Comparison of ENCODE assay signal across 1 cellular context in the genomic region with DNA sequence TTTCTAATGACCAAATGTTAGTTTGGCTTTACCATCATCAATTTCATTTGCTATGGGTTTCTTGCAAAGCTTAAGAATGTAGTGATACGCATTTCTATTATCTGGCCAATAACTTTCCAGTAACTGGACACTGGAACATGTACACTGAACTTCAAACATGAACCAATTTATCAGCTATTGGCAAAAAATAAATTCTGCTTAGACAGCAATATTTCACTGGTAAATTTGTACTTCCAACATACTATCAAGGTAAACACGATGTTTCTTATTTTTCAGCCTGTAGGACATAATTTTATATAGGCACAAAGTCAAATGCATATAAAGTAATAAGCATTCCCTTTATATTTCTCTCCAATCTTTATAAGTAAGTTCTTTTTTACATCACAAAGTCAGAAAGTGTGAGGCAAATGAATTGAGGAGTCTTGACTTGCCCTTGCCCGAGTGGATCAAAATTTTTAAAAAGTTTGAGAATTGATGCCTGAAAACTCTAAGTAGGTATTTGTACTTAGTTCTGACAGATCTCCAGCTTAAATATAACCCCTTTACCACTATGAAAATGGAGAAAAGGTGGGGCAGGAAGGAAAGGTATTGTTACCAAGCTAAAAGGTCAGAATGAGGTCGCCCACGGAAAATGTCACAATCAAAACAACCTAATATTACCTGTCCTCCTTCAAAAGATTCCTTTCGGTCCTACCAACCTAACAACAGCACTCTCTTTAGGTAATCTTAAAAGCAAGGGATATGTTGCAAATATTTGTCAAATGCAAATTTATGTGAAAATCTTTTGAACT.
TF ChIP-seq lines count a peak whose summit lies in the region.

No MANE protein-coding gene starts in this region.

TF ChIP-seq in WTC11, 78 proteins besides CTCF, POLR2A, EP300 and RAD21 (continued from another document):
- TF ChIP-seq, protein P1, sequence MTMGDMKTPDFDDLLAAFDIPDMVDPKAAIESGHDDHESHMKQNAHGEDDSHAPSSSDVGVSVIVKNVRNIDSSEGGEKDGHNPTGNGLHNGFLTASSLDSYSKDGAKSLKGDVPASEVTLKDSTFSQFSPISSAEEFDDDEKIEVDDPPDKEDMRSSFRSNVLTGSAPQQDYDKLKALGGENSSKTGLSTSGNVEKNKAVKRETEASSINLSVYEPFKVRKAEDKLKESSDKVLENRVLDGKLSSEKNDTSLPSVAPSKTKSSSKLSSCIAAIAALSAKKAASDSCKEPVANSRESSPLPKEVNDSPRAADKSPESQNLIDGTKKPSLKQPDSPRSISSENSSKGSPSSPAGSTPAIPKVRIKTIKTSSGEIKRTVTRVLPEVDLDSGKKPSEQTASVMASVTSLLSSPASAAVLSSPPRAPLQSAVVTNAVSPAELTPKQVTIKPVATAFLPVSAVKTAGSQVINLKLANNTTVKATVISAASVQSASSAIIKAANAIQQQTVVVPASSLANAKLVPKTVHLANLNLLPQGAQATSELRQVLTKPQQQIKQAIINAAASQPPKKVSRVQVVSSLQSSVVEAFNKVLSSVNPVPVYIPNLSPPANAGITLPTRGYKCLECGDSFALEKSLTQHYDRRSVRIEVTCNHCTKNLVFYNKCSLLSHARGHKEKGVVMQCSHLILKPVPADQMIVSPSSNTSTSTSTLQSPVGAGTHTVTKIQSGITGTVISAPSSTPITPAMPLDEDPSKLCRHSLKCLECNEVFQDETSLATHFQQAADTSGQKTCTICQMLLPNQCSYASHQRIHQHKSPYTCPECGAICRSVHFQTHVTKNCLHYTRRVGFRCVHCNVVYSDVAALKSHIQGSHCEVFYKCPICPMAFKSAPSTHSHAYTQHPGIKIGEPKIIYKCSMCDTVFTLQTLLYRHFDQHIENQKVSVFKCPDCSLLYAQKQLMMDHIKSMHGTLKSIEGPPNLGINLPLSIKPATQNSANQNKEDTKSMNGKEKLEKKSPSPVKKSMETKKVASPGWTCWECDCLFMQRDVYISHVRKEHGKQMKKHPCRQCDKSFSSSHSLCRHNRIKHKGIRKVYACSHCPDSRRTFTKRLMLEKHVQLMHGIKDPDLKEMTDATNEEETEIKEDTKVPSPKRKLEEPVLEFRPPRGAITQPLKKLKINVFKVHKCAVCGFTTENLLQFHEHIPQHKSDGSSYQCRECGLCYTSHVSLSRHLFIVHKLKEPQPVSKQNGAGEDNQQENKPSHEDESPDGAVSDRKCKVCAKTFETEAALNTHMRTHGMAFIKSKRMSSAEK (CRISPR knock-in tag; IDR thresholded peaks at IDR 0.05; ENCODE audit: borderline replicate concordance) = no peak
- TF ChIP-seq, protein P2, sequence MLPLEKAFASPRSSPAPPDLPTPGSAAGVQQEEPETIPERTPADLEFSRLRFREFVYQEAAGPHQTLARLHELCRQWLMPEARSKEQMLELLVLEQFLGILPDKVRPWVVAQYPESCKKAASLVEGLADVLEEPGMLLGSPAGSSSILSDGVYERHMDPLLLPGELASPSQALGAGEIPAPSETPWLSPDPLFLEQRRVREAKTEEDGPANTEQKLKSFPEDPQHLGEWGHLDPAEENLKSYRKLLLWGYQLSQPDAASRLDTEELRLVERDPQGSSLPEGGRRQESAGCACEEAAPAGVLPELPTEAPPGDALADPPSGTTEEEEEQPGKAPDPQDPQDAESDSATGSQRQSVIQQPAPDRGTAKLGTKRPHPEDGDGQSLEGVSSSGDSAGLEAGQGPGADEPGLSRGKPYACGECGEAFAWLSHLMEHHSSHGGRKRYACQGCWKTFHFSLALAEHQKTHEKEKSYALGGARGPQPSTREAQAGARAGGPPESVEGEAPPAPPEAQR (CRISPR knock-in tag; IDR thresholded peaks at IDR 0.05) = no peak
- TF ChIP-seq, protein P3, sequence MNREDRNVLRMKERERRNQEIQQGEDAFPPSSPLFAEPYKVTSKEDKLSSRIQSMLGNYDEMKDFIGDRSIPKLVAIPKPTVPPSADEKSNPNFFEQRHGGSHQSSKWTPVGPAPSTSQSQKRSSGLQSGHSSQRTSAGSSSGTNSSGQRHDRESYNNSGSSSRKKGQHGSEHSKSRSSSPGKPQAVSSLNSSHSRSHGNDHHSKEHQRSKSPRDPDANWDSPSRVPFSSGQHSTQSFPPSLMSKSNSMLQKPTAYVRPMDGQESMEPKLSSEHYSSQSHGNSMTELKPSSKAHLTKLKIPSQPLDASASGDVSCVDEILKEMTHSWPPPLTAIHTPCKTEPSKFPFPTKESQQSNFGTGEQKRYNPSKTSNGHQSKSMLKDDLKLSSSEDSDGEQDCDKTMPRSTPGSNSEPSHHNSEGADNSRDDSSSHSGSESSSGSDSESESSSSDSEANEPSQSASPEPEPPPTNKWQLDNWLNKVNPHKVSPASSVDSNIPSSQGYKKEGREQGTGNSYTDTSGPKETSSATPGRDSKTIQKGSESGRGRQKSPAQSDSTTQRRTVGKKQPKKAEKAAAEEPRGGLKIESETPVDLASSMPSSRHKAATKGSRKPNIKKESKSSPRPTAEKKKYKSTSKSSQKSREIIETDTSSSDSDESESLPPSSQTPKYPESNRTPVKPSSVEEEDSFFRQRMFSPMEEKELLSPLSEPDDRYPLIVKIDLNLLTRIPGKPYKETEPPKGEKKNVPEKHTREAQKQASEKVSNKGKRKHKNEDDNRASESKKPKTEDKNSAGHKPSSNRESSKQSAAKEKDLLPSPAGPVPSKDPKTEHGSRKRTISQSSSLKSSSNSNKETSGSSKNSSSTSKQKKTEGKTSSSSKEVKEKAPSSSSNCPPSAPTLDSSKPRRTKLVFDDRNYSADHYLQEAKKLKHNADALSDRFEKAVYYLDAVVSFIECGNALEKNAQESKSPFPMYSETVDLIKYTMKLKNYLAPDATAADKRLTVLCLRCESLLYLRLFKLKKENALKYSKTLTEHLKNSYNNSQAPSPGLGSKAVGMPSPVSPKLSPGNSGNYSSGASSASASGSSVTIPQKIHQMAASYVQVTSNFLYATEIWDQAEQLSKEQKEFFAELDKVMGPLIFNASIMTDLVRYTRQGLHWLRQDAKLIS (CRISPR knock-in tag; IDR thresholded peaks at IDR 0.05; ENCODE audit: borderline replicate concordance) = no peak
- TF ChIP-seq IRF2 (CRISPR knock-in tag; IDR thresholded peaks at IDR 0.05; ENCODE audit: borderline replicate concordance, low read depth) (no peak), USF2 (CRISPR knock-in tag; IDR thresholded peaks at IDR 0.05) (no peak), TP53 (CRISPR knock-in tag; IDR thresholded peaks at IDR 0.05) (no peak), ZNF138 (CRISPR knock-in tag; conservative IDR thresholded peaks at IDR 0.05) (no peak), OVOL2 (CRISPR knock-in tag; IDR thresholded peaks at IDR 0.05; ENCODE audit: borderline replicate concordance) (no peak), ZBTB21 (CRISPR knock-in tag; IDR thresholded peaks at IDR 0.05; ENCODE audit: borderline replicate concordance) (no peak), ATF2 (CRISPR knock-in tag; IDR thresholded peaks at IDR 0.05; ENCODE audit: borderline replicate concordance, low read depth) (no peak), GABPB1 (CRISPR knock-in tag; IDR thresholded peaks at IDR 0.05) (no peak), ZNF671 (CRISPR knock-in tag; IDR thresholded peaks at IDR 0.05) (no peak), NR1H2 (CRISPR knock-in tag; IDR thresholded peaks at IDR 0.05) (no peak)
- TF ChIP-seq, protein P4, sequence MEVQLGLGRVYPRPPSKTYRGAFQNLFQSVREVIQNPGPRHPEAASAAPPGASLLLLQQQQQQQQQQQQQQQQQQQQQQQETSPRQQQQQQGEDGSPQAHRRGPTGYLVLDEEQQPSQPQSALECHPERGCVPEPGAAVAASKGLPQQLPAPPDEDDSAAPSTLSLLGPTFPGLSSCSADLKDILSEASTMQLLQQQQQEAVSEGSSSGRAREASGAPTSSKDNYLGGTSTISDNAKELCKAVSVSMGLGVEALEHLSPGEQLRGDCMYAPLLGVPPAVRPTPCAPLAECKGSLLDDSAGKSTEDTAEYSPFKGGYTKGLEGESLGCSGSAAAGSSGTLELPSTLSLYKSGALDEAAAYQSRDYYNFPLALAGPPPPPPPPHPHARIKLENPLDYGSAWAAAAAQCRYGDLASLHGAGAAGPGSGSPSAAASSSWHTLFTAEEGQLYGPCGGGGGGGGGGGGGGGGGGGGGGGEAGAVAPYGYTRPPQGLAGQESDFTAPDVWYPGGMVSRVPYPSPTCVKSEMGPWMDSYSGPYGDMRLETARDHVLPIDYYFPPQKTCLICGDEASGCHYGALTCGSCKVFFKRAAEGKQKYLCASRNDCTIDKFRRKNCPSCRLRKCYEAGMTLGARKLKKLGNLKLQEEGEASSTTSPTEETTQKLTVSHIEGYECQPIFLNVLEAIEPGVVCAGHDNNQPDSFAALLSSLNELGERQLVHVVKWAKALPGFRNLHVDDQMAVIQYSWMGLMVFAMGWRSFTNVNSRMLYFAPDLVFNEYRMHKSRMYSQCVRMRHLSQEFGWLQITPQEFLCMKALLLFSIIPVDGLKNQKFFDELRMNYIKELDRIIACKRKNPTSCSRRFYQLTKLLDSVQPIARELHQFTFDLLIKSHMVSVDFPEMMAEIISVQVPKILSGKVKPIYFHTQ (CRISPR knock-in tag; IDR thresholded peaks at IDR 0.05) = no peak
- TF ChIP-seq, protein P5, sequence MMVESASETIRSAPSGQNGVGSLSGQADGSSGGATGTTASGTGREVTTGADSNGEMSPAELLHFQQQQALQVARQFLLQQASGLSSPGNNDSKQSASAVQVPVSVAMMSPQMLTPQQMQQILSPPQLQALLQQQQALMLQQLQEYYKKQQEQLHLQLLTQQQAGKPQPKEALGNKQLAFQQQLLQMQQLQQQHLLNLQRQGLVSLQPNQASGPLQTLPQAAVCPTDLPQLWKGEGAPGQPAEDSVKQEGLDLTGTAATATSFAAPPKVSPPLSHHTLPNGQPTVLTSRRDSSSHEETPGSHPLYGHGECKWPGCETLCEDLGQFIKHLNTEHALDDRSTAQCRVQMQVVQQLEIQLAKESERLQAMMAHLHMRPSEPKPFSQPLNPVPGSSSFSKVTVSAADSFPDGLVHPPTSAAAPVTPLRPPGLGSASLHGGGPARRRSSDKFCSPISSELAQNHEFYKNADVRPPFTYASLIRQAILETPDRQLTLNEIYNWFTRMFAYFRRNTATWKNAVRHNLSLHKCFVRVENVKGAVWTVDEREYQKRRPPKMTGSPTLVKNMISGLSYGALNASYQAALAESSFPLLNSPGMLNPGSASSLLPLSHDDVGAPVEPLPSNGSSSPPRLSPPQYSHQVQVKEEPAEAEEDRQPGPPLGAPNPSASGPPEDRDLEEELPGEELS (CRISPR knock-in tag; IDR thresholded peaks at IDR 0.05) = no peak
- TF ChIP-seq, protein P6, sequence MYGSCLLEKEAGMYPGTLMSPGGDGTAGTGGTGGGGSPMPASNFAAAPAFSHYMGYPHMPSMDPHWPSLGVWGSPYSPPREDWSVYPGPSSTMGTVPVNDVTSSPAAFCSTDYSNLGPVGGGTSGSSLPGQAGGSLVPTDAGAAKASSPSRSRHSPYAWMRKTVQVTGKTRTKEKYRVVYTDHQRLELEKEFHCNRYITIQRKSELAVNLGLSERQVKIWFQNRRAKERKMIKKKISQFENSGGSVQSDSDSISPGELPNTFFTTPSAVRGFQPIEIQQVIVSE (CRISPR knock-in tag; IDR thresholded peaks at IDR 0.05; ENCODE audit: borderline replicate concordance) = no peak
